9 cellular contexts compared by ENCODE assay signal in the genomic region with DNA sequence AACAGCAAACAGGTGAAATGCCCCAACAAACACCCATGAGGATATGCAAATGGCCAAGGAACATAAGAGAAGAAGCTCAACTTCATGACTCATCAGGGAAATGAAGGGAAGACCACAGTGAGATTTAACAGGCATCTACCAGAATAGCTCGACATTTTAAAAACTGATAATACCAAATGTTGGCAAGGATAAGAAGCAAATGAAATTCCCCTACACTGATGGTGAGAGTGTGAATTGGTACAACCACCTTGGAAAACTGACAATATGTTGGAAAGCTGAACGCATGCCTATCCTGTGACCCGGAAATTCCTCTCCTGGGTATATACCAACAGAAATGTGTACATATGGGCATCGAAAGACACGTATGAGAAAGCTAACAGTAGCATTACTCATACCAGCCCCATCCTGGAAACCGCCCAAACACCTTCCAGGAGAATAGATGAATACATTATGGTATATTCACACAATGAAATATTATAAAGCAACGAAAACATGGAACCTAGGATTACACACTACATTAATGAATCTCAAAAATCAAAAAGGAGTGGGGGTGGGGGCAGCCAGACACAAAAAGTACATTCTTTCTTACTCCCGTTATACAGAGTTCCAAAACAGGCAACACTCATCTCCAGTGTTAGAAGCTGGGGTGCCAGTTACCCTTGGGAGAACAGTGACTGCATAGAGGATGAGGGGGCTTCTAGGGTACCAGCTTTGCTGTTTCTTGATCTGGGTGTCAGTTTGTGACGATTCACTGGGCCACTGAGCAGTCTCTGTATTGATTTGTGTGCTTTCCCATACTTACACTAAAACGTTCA. TPM values are rescaled to one million over a fixed set of nuclear protein-coding genes. Genes with fewer than 3 reads are reported as not detected.
DNase-seq lines count a peak whose midpoint lies in the region; ATAC-seq lines count a peak whose summit lies in the region.
"Had no signal": no experiment of that assay in that cellular context is flagged by ENCODE, and none has a peak within 500 bp of the region (broad histone marks: within the 10 kb centered on the region; RNA-seq: fewer than 3 reads in every experiment).

No MANE protein-coding gene starts in this region.

- peaks cover 17 to 29% of the 10 kb centered on the region in 2 donors for H3K36me3 Mint-ChIP-seq in activated T-cell treated with anti-CD3 and anti-CD28 coated beads, Interleukin-2, amount 50 U/mL, for 72 hours (ENCODE audit: insufficient read depth in 2 of 2)
- H3K36me3 Mint-ChIP-seq in stimulated activated effector memory CD8-positive, alpha-beta T cell treated with anti-CD3 and anti-CD28 coated beads, Interleukin-12 subunit alpha, Interleukin-12 subunit beta, amount 100 ng/mL, for 72 hours: peaks cover 50% of the 10 kb centered on the region

- H3K4me3 Mint-ChIP-seq in activated T-cell treated with anti-CD3 and anti-CD28 coated beads, Interleukin-2, amount 50 U/mL, for 72 hours: peak overlapping the region in 1 of 2 donors; percentile 21
- no peak overlapping the region for H3K4me3 Mint-ChIP-seq in stimulated activated effector memory CD8-positive, alpha-beta T cell treated with anti-CD3 and anti-CD28 coated beads, Interleukin-12 subunit alpha, Interleukin-12 subunit beta, amount 100 ng/mL, for 72 hours

- H3K27me3 Mint-ChIP-seq in activated T-cell treated with anti-CD3 and anti-CD28 coated beads, Interleukin-2, amount 50 U/mL, for 72 hours (ENCODE audit: low read depth): no peaks in the 10 kb centered on the region

- ATAC-seq in activated T-cell treated with anti-CD3 and anti-CD28 coated beads, Interleukin-2, amount 50 U/mL, for 72 hours (replicated peaks in 1 of 2): peak; percentile 47 to 74
- peak; percentile 66 for ATAC-seq in HG02759 (IDR thresholded peaks at IDR 0.05; ENCODE audit: unreplicated experiment)
- peak; percentile 74 for ATAC-seq in stimulated activated effector memory CD8-positive, alpha-beta T cell treated with anti-CD3 and anti-CD28 coated beads, Interleukin-12 subunit alpha, Interleukin-12 subunit beta, amount 100 ng/mL, for 72 hours

- H3K27ac Mint-ChIP-seq in activated T-cell treated with anti-CD3 and anti-CD28 coated beads, Interleukin-2, amount 50 U/mL, for 72 hours: no peak overlapping the region
- H3K27ac Mint-ChIP-seq in stimulated activated effector memory CD8-positive, alpha-beta T cell treated with anti-CD3 and anti-CD28 coated beads, Interleukin-12 subunit alpha, Interleukin-12 subunit beta, amount 100 ng/mL, for 72 hours: peak overlapping the region; percentile 5

- H3K4me1 Mint-ChIP-seq in activated T-cell treated with anti-CD3 and anti-CD28 coated beads, Interleukin-2, amount 50 U/mL, for 72 hours (ENCODE audit: low read depth): peaks cover 62% of the 10 kb centered on the region
- peaks cover 67% of the 10 kb centered on the region for H3K4me1 Mint-ChIP-seq in stimulated activated effector memory CD8-positive, alpha-beta T cell treated with anti-CD3 and anti-CD28 coated beads, Interleukin-12 subunit alpha, Interleukin-12 subunit beta, amount 100 ng/mL, for 72 hours

- no peak for DNase-seq in activated T-cell treated with anti-CD3 and anti-CD28 coated beads, Interleukin-2, amount 50 U/mL, for 72 hours
- DNase-seq in activated T-cell treated with anti-CD3 and anti-CD28 coated beads for 4 hours (no peak), RPMI7951 (ENCODE audit: low read depth) (peak; percentile 70), A172 (ENCODE audit: low spot score) (no peak), iPS-NIHi11 (ENCODE audit: low spot score) (no peak), NCI-H2029 treated with DMSO at 0.1 percent for 48 hours (lab: John Stamatoyannopoulos, UW) (no peak)
- no peak for DNase-seq in stimulated activated effector memory CD8-positive, alpha-beta T cell treated with anti-CD3 and anti-CD28 coated beads, Interleukin-12 subunit alpha, Interleukin-12 subunit beta, amount 100 ng/mL, for 72 hours (ENCODE audit: low spot score in 2 of 2)
- DNase-seq: BE2C had no signal

- peaks cover 0 to 2% of the 10 kb centered on the region in 2 donors for H3K9me3 Mint-ChIP-seq in activated T-cell treated with anti-CD3 and anti-CD28 coated beads, Interleukin-2, amount 50 U/mL, for 72 hours
- H3K9me3 Mint-ChIP-seq in stimulated activated effector memory CD8-positive, alpha-beta T cell treated with anti-CD3 and anti-CD28 coated beads, Interleukin-12 subunit alpha, Interleukin-12 subunit beta, amount 100 ng/mL, for 72 hours: no peaks in the 10 kb centered on the region

RNA-seq across cellular contexts. Expression of a gene that starts 16.9 kb away (rescaled TPM):
- 100 to 1,000 TPM; 128 to 132 TPM for total RNA-seq in activated T-cell treated with anti-CD3 and anti-CD28 coated beads, Interleukin-2, amount 50 U/mL, for 72 hours
- 97.6 and 120 TPM in 2 replicates for total RNA-seq in RPMI7951 (2014; rRNA removed; shearing (Covaris generic))
- total RNA-seq in A172 (2014; rRNA removed; shearing (Covaris generic)): 46.1 and 52.1 TPM in 2 replicates
